In the genomic region with DNA sequence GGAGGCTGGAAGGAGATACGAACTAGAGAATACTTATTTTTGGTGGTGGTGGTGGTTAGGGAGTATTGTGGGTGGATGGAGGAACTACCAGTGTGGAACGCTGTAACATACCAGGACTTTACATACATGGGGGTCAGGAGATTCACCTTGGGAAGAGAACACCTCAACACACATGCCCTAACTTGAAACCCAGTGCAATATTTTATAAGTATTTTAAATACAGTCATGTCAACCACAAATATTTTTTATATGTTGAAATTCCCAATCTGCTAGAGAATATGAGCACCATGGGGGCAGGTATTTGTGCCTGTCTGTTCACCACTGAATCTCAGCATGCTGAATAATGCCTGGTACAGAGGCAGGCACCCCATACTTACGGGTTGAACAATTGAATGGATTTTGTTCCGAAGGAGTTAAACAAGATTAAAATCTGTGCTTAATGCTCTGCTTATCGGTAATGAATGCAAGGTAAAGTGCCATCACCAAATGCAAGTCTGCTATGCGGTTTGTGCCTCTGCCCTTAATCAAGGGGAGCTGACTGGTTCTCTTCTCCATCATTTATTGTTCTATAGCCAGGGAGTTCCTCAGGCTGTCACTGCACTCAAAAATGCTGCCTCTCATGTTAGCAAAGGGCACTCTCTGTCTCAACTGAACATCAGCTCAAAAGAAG, we compare ENCODE assay signal across 18 cellular contexts.
"Had no signal": no experiment of that assay in that cellular context is flagged by ENCODE, and none has a peak within 500 bp of the region (broad histone marks: within the 10 kb centered on the region; RNA-seq: fewer than 3 reads in every experiment).

No MANE protein-coding gene starts in this region.

- DNase-seq: KG1, MM.1S, NCI-H1092 treated with DMSO at 0.1 percent for 48 hours, NCI-H1436, NCI-H187, NCI-H2029, NCI-H2171 treated with DMSO at 0.1 percent for 48 hours, NCI-H345, NCI-H446 treated with DMSO at 0.1 percent for 48 hours, NCI-H510A treated with DMSO at 0.1 percent for 48 hours, NCI-H526, Right ventricle myocardium superior, RPMI8226, SIG-M5 had no signal

- H3K36me3 ChIP-seq: SJSA1 had no signal

- ATAC-seq: HepG2 had no signal

- H3K4me3 ChIP-seq: SJSA1, SK-N-MC had no signal

- H3K4me1 ChIP-seq: SJSA1 had no signal

- H3K27me3 ChIP-seq: SJSA1 had no signal

- H3K9me3 ChIP-seq: SJSA1 had no signal

- FAIRE-seq: HepG2, RCC 7860 had no signal

- H3K27ac ChIP-seq: SJSA1, SK-N-MC had no signal
